ENCODE assay signal across 1 cellular context in genomic region chr4:140726776-140727500, GRCh38.
TF ChIP-seq lines count a peak whose summit lies in the region.

No MANE protein-coding gene starts in this region.

TF ChIP-seq in HCT116, 20 proteins besides CTCF, POLR2A, EP300 and RAD21 (continued from another document):
- no peak for TF ChIP-seq EGR1 (IDR thresholded peaks at IDR 0.05; ENCODE audit: low read depth)
- TF ChIP-seq EZH2phosphoT487 (IDR thresholded peaks at IDR 0.05; ENCODE audit: borderline replicate concordance), result no peak
- no peak for TF ChIP-seq SRF (IDR thresholded peaks at IDR 0.05; ENCODE audit: low read depth)
- TF ChIP-seq ZNF274 (IDR thresholded peaks at IDR 0.05; ENCODE audit: low read depth, low read length), result no peak
- no peak for TF ChIP-seq ZBTB33 (IDR thresholded peaks at IDR 0.05; ENCODE audit: extremely low read depth, insufficient replicate concordance, low read length)
- TF ChIP-seq ELF1 (IDR thresholded peaks at IDR 0.05; ENCODE audit: borderline replicate concordance, low read depth), result no peak
- no peak for TF ChIP-seq ATF3 (IDR thresholded peaks at IDR 0.05)
- no peak for TF ChIP-seq SIN3A (IDR thresholded peaks at IDR 0.05; ENCODE audit: low read depth)
- no peak for TF ChIP-seq YY1 (IDR thresholded peaks at IDR 0.05; ENCODE audit: extremely low read depth, insufficient replicate concordance, low read depth, low read length)
- TF ChIP-seq SP1 (IDR thresholded peaks at IDR 0.05; ENCODE audit: low read depth), result peak; percentile 44
- peak; percentile 44; the same call in 1 of the 2 replicates for TF ChIP-seq POLR2AphosphoS5 (IDR thresholded peaks at IDR 0.05; ENCODE audit: low read depth, low read length)
- TF ChIP-seq REST (IDR thresholded peaks at IDR 0.05; ENCODE audit: low read depth), result no peak
TF ChIP-seq in HCT116: peak in this region for 6.
